In the genomic region with DNA sequence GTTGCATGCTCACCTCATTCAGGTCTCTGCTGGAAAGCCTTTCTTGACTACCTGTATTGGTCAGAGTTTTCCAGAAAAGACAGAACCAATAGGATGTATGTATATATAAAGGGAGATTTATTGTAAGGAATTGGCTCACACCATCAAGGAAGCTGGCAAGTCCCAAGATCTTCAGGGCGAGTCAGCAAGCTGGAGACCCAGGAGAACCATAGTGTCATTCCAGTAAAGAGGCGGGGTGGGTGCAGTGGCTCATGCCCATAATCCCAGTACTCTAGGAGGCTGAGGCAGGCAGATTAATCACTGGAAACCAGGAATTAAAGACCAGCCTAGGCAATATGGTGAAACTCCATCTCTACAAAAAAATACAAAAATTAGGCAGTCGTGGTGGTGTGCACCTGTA, we compare ENCODE assay signal across 23 cellular contexts. TPM values are rescaled to one million over a fixed set of nuclear protein-coding genes. Genes with fewer than 3 reads are reported as not detected.
A peak's percentile ranks its signal among the peaks of the same experiment; 100 is the strongest.
DNase-seq lines count a peak whose midpoint lies in the region; ATAC-seq, FAIRE-seq and TF ChIP-seq lines count a peak whose summit lies in the region.
"Had no signal": no experiment of that assay in that cellular context is flagged by ENCODE, and none has a peak within 500 bp of the region (broad histone marks: within the 10 kb centered on the region; RNA-seq: fewer than 3 reads in every experiment).

No MANE protein-coding gene starts in this region.

- H4K20me1 ChIP-seq in osteoblast (ENCODE audit: insufficient read depth, low read length), result no peaks in the 10 kb centered on the region
- H4K20me1 ChIP-seq: BLaER1 treated with 17β-estradiol and CSF1 and Interleukin-3, amounts not matched to agents 10 nM and 100 nM had no signal

- H3K4me2 ChIP-seq in osteoblast (ENCODE audit: insufficient read depth, low read length), result no peak overlapping the region
- H3K4me2 ChIP-seq: A549; BLaER1 treated with 17β-estradiol and CSF1 and Interleukin-3, amounts not matched to agents 10 nM and 100 nM had no signal

- ATAC-seq in GM18519 (IDR thresholded peaks at IDR 0.05; ENCODE audit: low FRiP score, unreplicated experiment), result no peak
- ATAC-seq: A549, GM12878 had no signal

- DNase-seq in EL (peak; percentile 11), MG63 (peak; percentile 75), bronchial epithelial cell (ENCODE audit: low read depth) (peak; percentile 7), osteoblast (ENCODE audit: insufficient read length, low spot score, missing footprints) (peak; percentile 63), GM03348 (ENCODE audit: low spot score) (no peak), UCSD-AML1 (lab: John Stamatoyannopoulos, UW; ENCODE audit: unreplicated experiment) (no peak)
- DNase-seq: 8988T; ACHN; AML-193; BE2C; CD4-positive, alpha-beta T cell; CD8-positive, alpha-beta memory T cell; DMS 273 treated with DMSO at 0.1 percent for 48 hours; DMS79 treated with DMSO at 0.1 percent for 48 hours; H7; HCEC 1CT had no signal

- H3K9me3 ChIP-seq in MG63 (no peaks in the 10 kb centered on the region), osteoblast (ENCODE audit: low read depth, low read length) (no peaks in the 10 kb centered on the region)
- H3K9me3 ChIP-seq: A549; BE2C; BLaER1 treated with 17β-estradiol and CSF1 and Interleukin-3, amounts not matched to agents 10 nM and 100 nM had no signal

- H2AFZ ChIP-seq in osteoblast (ENCODE audit: low read length), result no peak overlapping the region

- H3K36me3 ChIP-seq in MG63 (no peaks in the 10 kb centered on the region), bronchial epithelial cell (ENCODE audit: control insufficient read depth, insufficient read depth, low read length) (no peaks in the 10 kb centered on the region), osteoblast (ENCODE audit: insufficient read depth, low read length) (no peaks in the 10 kb centered on the region)
- H3K36me3 ChIP-seq: BE2C; BLaER1 treated with 17β-estradiol and CSF1 and Interleukin-3, amounts not matched to agents 10 nM and 100 nM had no signal

- H3K79me2 ChIP-seq in osteoblast (ENCODE audit: insufficient read depth, low read length), result no peaks in the 10 kb centered on the region

- no peak for FAIRE-seq in bronchial epithelial cell (lab: Jason Lieb, UNC)
- FAIRE-seq: A549, D721Med, G401.6, GM12878, H1 had no signal

- H3K27ac ChIP-seq in osteoblast (ENCODE audit: low read depth, low read length), result no peak overlapping the region
- H3K27ac ChIP-seq: A549; BLaER1 treated with 17β-estradiol and CSF1 and Interleukin-3, amounts not matched to agents 10 nM and 100 nM had no signal

- H3K4me3 ChIP-seq in MG63 (no peak overlapping the region), bronchial epithelial cell (ENCODE audit: low read depth, low read length) (no peak overlapping the region), osteoblast (ENCODE audit: insufficient read depth, low read length) (no peak overlapping the region)
- H3K4me3 ChIP-seq: A549; BLaER1 treated with 17β-estradiol and CSF1 and Interleukin-3, amounts not matched to agents 10 nM and 100 nM; GM12878 had no signal

- TF ChIP-seq CTCF in bronchial epithelial cell (IDR thresholded peaks at IDR 0.05; ENCODE audit: insufficient read depth, low read length, severe bottlenecking) (no peak), osteoblast (IDR thresholded peaks at IDR 0.05; ENCODE audit: extremely low read depth, low read depth, low read length) (no peak)

- H3K27me3 ChIP-seq in MG63 (no peaks in the 10 kb centered on the region), bronchial epithelial cell (ENCODE audit: control insufficient read depth, insufficient read depth, low read length) (no peaks in the 10 kb centered on the region), osteoblast (ENCODE audit: insufficient read depth, low read length) (no peaks in the 10 kb centered on the region)
- H3K27me3 ChIP-seq: BE2C; BLaER1 treated with 17β-estradiol and CSF1 and Interleukin-3, amounts not matched to agents 10 nM and 100 nM had no signal

- H3K4me1 ChIP-seq in osteoblast (ENCODE audit: insufficient read depth, low read length), result no peaks in the 10 kb centered on the region
- H3K4me1 ChIP-seq: A549; BE2C; BLaER1 treated with 17β-estradiol and CSF1 and Interleukin-3, amounts not matched to agents 10 nM and 100 nM had no signal

RNA-seq across cellular contexts. Expression of a gene that starts 30.4 kb away (rescaled TPM):
- 16.0 and 46.0 TPM in 2 replicates for total RNA-seq in MG63 (2014; rRNA removed; shearing (Covaris generic); ENCODE audit: low replicate concordance)
- 10.6 and 11.1 TPM in 2 replicates for total RNA-seq in bronchial epithelial cell
- 30.6 and 36.2 TPM in 2 replicates for total RNA-seq in osteoblast

Comparison
In these comparisons a context has a peak if more than half of its experiments do, and no peak if none do; other contexts are left out.
1. DNase-seq: peak in EL (single experiment), MG63 (single experiment), bronchial epithelial cell (single experiment) and osteoblast (single experiment); none in GM03348 (single experiment) and UCSD-AML1 (single experiment).